16 cellular contexts compared by ENCODE assay signal in genomic region chr4:102685768-102686167, GRCh38.
A peak's percentile ranks its signal among the peaks of the same experiment; 100 is the strongest.
DNase-seq lines count a peak whose midpoint lies in the region; ATAC-seq and TF ChIP-seq lines count a peak whose summit lies in the region.
"Had no signal": no experiment of that assay in that cellular context is flagged by ENCODE, and none has a peak within 500 bp of the region (broad histone marks: within the 10 kb centered on the region; RNA-seq: fewer than 3 reads in every experiment).

No MANE protein-coding gene starts in this region.

- CTCF ChIA-PET in IMR-90 (lab: Yijun Ruan, JAX), result no interaction called here
- CTCF ChIA-PET in activated CD4-positive, alpha-beta memory T cell treated with anti-CD3 and anti-CD28 coated beads for 36 hours (lab: Charles Lee), result no interaction called here

- no peak overlapping the region for H2BK120ac ChIP-seq in IMR-90 (ENCODE audit: low read depth, low read length)

- H3K27ac ChIP-seq in IMR-90 (ENCODE audit: insufficient read depth, low read length) (no peak overlapping the region), RWPE2 (ENCODE audit: poor library complexity, severe bottlenecking) (peak overlapping the region; percentile 90), foreskin keratinocyte (peak overlapping the region; percentile 97), smooth muscle cell (ENCODE audit: low read depth) (peak overlapping the region; percentile 88)

- H3K27me3 ChIP-seq in IMR-90 (ENCODE audit: control insufficient read depth, insufficient read depth, low read length) (no peaks in the 10 kb centered on the region), RWPE2 (ENCODE audit: insufficient read depth, poor library complexity, severe bottlenecking) (no peaks in the 10 kb centered on the region), foreskin keratinocyte (no peaks in the 10 kb centered on the region), smooth muscle cell (ENCODE audit: low read depth) (no peaks in the 10 kb centered on the region)

- no peak overlapping the region for H3K9ac ChIP-seq in IMR-90 (ENCODE audit: low read depth, low read length)
- peak overlapping the region; percentile 75 for H3K9ac ChIP-seq in smooth muscle cell (ENCODE audit: low read depth)

- H3K9me1 ChIP-seq in IMR-90 (ENCODE audit: insufficient read depth, low read length), result peaks cover 9% of the 10 kb centered on the region

- DNase-seq in IMR-90 (no peak), RWPE2 (ENCODE audit: low spot score) (no peak), foreskin keratinocyte (no peak), smooth muscle cell (lab: John Stamatoyannopoulos, UW; ENCODE audit: unreplicated experiment) (no peak), NCI-H2227 treated with DMSO at 0.1 percent for 48 hours (lab: John Stamatoyannopoulos, UW) (no peak), GM19238 (ENCODE audit: insufficient read length, low spot score) (no peak)
- no peak for DNase-seq in activated CD4-positive, alpha-beta memory T cell treated with anti-CD3 and anti-CD28 coated beads for 36 hours
- DNase-seq: C1 segment of cervical spinal cord; Calu3; CD4-positive, alpha-beta memory T cell; COR-L47; DMS53; DMS79 treated with DMSO at 0.1 percent for 48 hours; GF-D8; H7; HCEC 1CT had no signal

- ATAC-seq in IMR-90 (ENCODE audit: low read depth), result no peak
- no peak for ATAC-seq in RWPE2 (ENCODE audit: low read depth)
- ATAC-seq in foreskin keratinocyte, result no peak

- H2AK5ac ChIP-seq in IMR-90 (ENCODE audit: low read depth, low read length), result no peak overlapping the region

- H3K4me1 ChIP-seq in IMR-90 (ENCODE audit: control insufficient read depth, insufficient read depth, low read length) (peaks cover 10% of the 10 kb centered on the region), RWPE2 (ENCODE audit: insufficient read depth, poor library complexity, severe bottlenecking) (peaks cover 40% of the 10 kb centered on the region), foreskin keratinocyte (peaks cover 43% of the 10 kb centered on the region), smooth muscle cell (ENCODE audit: low read depth) (peaks cover 8% of the 10 kb centered on the region)

- H2BK20ac ChIP-seq in IMR-90 (ENCODE audit: low read depth, low read length), result peak overlapping the region; percentile 27; the same call in 1 of the 2 replicates

- no peak overlapping the region for H3K14ac ChIP-seq in IMR-90 (replicated peaks; ENCODE audit: low read depth, low read length)

- H3K4ac ChIP-seq in IMR-90 (ENCODE audit: low read depth, low read length), result no peak overlapping the region

- H2BK5ac ChIP-seq in IMR-90 (ENCODE audit: low read depth, low read length, poor library complexity, severe bottlenecking), result no peak overlapping the region

- H3K4me3 Mint-ChIP-seq in activated CD4-positive, alpha-beta memory T cell treated with anti-CD3 and anti-CD28 coated beads for 36 hours, result no peak overlapping the region
- H3K4me3 Mint-ChIP-seq: CD4-positive, alpha-beta memory T cell had no signal

- H4K5ac ChIP-seq in IMR-90 (ENCODE audit: low read depth, low read length), result no peak overlapping the region

- H4K20me1 ChIP-seq in IMR-90 (ENCODE audit: insufficient read depth, low read length), result no peaks in the 10 kb centered on the region
- H4K20me1 ChIP-seq in smooth muscle cell (ENCODE audit: low read depth), result no peaks in the 10 kb centered on the region

- no peak overlapping the region for H2AFZ ChIP-seq in IMR-90 (replicated peaks; ENCODE audit: low read length, poor library complexity)
- H2AFZ ChIP-seq in smooth muscle cell (ENCODE audit: low read depth), result no peak overlapping the region

- no peaks in the 10 kb centered on the region for H3K9me3 Mint-ChIP-seq in activated CD4-positive, alpha-beta memory T cell treated with anti-CD3 and anti-CD28 coated beads for 36 hours
- H3K9me3 Mint-ChIP-seq: CD4-positive, alpha-beta memory T cell had no signal

- no peaks in the 10 kb centered on the region for H3K27me3 Mint-ChIP-seq in activated CD4-positive, alpha-beta memory T cell treated with anti-CD3 and anti-CD28 coated beads for 36 hours
- H3K27me3 Mint-ChIP-seq: CD4-positive, alpha-beta memory T cell had no signal

- H3K36me3 Mint-ChIP-seq in activated CD4-positive, alpha-beta memory T cell treated with anti-CD3 and anti-CD28 coated beads for 36 hours, result peaks cover 2% of the 10 kb centered on the region

- H2AK9ac ChIP-seq in IMR-90 (replicated peaks; ENCODE audit: low read depth, low read length, poor library complexity), result no peak overlapping the region

- no peak for TF ChIP-seq RAD21 in IMR-90 (IDR thresholded peaks at IDR 0.05; ENCODE audit: low read length)

- peaks cover 4 to 19% of the 10 kb centered on the region in 2 experiments; a peak in 3 of 4 replicates for H3K79me1 ChIP-seq in IMR-90 (ENCODE audit: low read depth in 1 of 2, low read length in 2 of 2)

- H3K56ac ChIP-seq in IMR-90 (ENCODE audit: extremely low read depth, insufficient read depth, low read length), result no peak overlapping the region

- H3F3A ChIP-seq in smooth muscle cell (ENCODE audit: low read depth), result peaks cover 19% of the 10 kb centered on the region

- no CpG with 5 or more reads among the region's 3 CpGs for WGBS in IMR-90 (ENCODE audit: extremely low coverage in 2 of 2, insufficient read length in 1 of 2), 2 experiments
- 85% methylated on average over 3 of the region's 3 CpGs for WGBS in smooth muscle cell (ENCODE audit: low lambda C conversion rate)

- dilution Hi-C loops in IMR-90 (cut with HindIII; ENCODE audit: low sequenced_read_pairs, unreplicated experiment), result no loop called here

- POLR2A ChIA-PET in IMR-90 (lab: Charles Lee; ENCODE audit: unreplicated experiment), result no interaction called here
- POLR2A ChIA-PET in activated CD4-positive, alpha-beta memory T cell treated with anti-CD3 and anti-CD28 coated beads for 36 hours (lab: Charles Lee), result no interaction called here

- no peaks in the 10 kb centered on the region; the same call in 1 of the 2 replicates for H3K9me3 ChIP-seq in IMR-90 (ENCODE audit: control insufficient read depth, insufficient read depth, low read length)
- H3K9me3 ChIP-seq in RWPE2 (ENCODE audit: severe bottlenecking), result no peaks in the 10 kb centered on the region
- H3K9me3 ChIP-seq in smooth muscle cell (replicated peaks; ENCODE audit: low read depth), result no peaks in the 10 kb centered on the region

- no peak overlapping the region for H3K4me3 ChIP-seq in IMR-90 (ENCODE audit: insufficient read depth, low read depth, low read length)
- H3K4me3 ChIP-seq in RWPE2 (ENCODE audit: severe bottlenecking), result no peak overlapping the region
- H3K4me3 ChIP-seq in smooth muscle cell, result no peak overlapping the region

- TF ChIP-seq CTCF in IMR-90 (conservative IDR thresholded peaks at IDR 0.05; ENCODE audit: low read depth, low read length) (no peak), RWPE2 (IDR thresholded peaks at IDR 0.05; ENCODE audit: poor library complexity, severe bottlenecking) (no peak), foreskin keratinocyte (conservative IDR thresholded peaks at IDR 0.05) (no peak), smooth muscle cell (IDR thresholded peaks at IDR 0.05; ENCODE audit: borderline replicate concordance, insufficient read depth, poor library complexity, severe bottlenecking) (no peak)

- H3K18ac ChIP-seq in IMR-90 (ENCODE audit: low read depth, low read length), result no peak overlapping the region

- no peak overlapping the region for H3K23ac ChIP-seq in IMR-90 (ENCODE audit: low read depth, low read length)

- H4K91ac ChIP-seq in IMR-90 (ENCODE audit: insufficient read depth, low read depth, low read length), result no peak overlapping the region

- no peak overlapping the region for H4K8ac ChIP-seq in IMR-90 (ENCODE audit: low read depth in 2 of 2, low read length in 2 of 2)

- in situ Hi-C loops in IMR-90 (cut with MboI; ENCODE audit: low sequenced_read_pairs), result no loop called here

- H3K4me2 ChIP-seq in IMR-90 (ENCODE audit: low read depth, low read length) (no peak overlapping the region), smooth muscle cell (peak overlapping the region; percentile 8)

- H2BK15ac ChIP-seq in IMR-90 (ENCODE audit: low read depth, low read length), result no peak overlapping the region

- H3K79me2 ChIP-seq in smooth muscle cell (ENCODE audit: low read depth), result no peaks in the 10 kb centered on the region

- no peak overlapping the region for H3K27ac Mint-ChIP-seq in activated CD4-positive, alpha-beta memory T cell treated with anti-CD3 and anti-CD28 coated beads for 36 hours
- H3K27ac Mint-ChIP-seq: CD4-positive, alpha-beta memory T cell had no signal

- no TSS peak for BruUV-seq in IMR-90 (replicated peaks; lab: Mats Ljungman, UMichigan)

- no peak for TF ChIP-seq POLR2A in IMR-90 (IDR thresholded peaks at IDR 0.05; ENCODE audit: low read depth, low read length)

- intact Hi-C loops in IMR-90 (cut with micrococcal nuclease), result no loop called here
- intact Hi-C loops in activated CD4-positive, alpha-beta memory T cell treated with anti-CD3 and anti-CD28 coated beads for 36 hours (cut with micrococcal nuclease), result no loop called here

- no peaks in the 10 kb centered on the region for H3K4me1 Mint-ChIP-seq in activated CD4-positive, alpha-beta memory T cell treated with anti-CD3 and anti-CD28 coated beads for 36 hours (ENCODE audit: low read depth)
- H3K4me1 Mint-ChIP-seq: CD4-positive, alpha-beta memory T cell had no signal

- peaks cover 2% of the 10 kb centered on the region; the same call in 1 of the 2 replicates for H3K36me3 ChIP-seq in IMR-90 (ENCODE audit: control insufficient read depth, insufficient read depth, low read length)
- H3K36me3 ChIP-seq in RWPE2 (ENCODE audit: low read depth), result peaks cover 18% of the 10 kb centered on the region; the same call in 1 of the 2 replicates
- no peaks in the 10 kb centered on the region for H3K36me3 ChIP-seq in smooth muscle cell (ENCODE audit: low read depth)

TF ChIP-seq in IMR-90, 13 proteins besides CTCF, POLR2A, EP300 and RAD21:
- TF ChIP-seq NFE2L2 (IDR thresholded peaks at IDR 0.05; ENCODE audit: low read depth, low read length) (no peak), RFX5 (IDR thresholded peaks at IDR 0.05; ENCODE audit: low read depth, low read length) (no peak), MAFK (IDR thresholded peaks at IDR 0.05; ENCODE audit: low read depth, low read length) (no peak), MAZ (IDR thresholded peaks at IDR 0.05; ENCODE audit: borderline replicate concordance, low read depth, low read length) (no peak)
